1 cellular context compared by ENCODE assay signal in genomic region chr1:10667815-10668214, GRCh38.
TF ChIP-seq lines count a peak whose summit lies in the region.

No MANE protein-coding gene starts in this region.

TF ChIP-seq in HepG2, 621 proteins besides CTCF, POLR2A, EP300 and RAD21 (continued from another document):
- no peak for TF ChIP-seq ZMAT5 (CRISPR knock-in tag; IDR thresholded peaks at IDR 0.05; ENCODE audit: borderline replicate concordance, low read depth)
- TF ChIP-seq HOXA9 (CRISPR knock-in tag; IDR thresholded peaks at IDR 0.05; ENCODE audit: borderline replicate concordance): no peak
- TF ChIP-seq MEIS1 (CRISPR knock-in tag; IDR thresholded peaks at IDR 0.05; ENCODE audit: borderline replicate concordance): peak; percentile 33; the same call in 1 of the 2 replicates
- TF ChIP-seq ZNF329 (CRISPR knock-in tag; IDR thresholded peaks at IDR 0.05; ENCODE audit: low read depth): no peak
- no peak for TF ChIP-seq ZNF142 (CRISPR knock-in tag; IDR thresholded peaks at IDR 0.05)
- TF ChIP-seq NONO (IDR thresholded peaks at IDR 0.05): no peak
- 0 out of 2 replicates have a peak, but pooled peaks have one; percentile 27 for TF ChIP-seq NONO (CRISPR knock-in tag; conservative IDR thresholded peaks at IDR 0.05)
- no peak for TF ChIP-seq KAT7 (CRISPR knock-in tag; IDR thresholded peaks at IDR 0.05; ENCODE audit: borderline replicate concordance)
- TF ChIP-seq PAF1 (CRISPR knock-in tag; IDR thresholded peaks at IDR 0.05): no peak
- TF ChIP-seq GMEB1 (CRISPR knock-in tag; IDR thresholded peaks at IDR 0.05; ENCODE audit: borderline replicate concordance): no peak
- no peak for TF ChIP-seq ZNF674 (CRISPR knock-in tag; IDR thresholded peaks at IDR 0.05; ENCODE audit: low read depth)
- no peak for TF ChIP-seq ZNF253 (CRISPR knock-in tag; IDR thresholded peaks at IDR 0.05; ENCODE audit: borderline replicate concordance)
- no peak for TF ChIP-seq SIN3A (IDR thresholded peaks at IDR 0.05; ENCODE audit: borderline replicate concordance, low read depth, low read length)
- TF ChIP-seq CSRNP1 (CRISPR knock-in tag; IDR thresholded peaks at IDR 0.05): peak; percentile 50; the same call in 1 of the 2 replicates
- no peak for TF ChIP-seq ZNF296 (CRISPR knock-in tag; conservative IDR thresholded peaks at IDR 0.05)
- 0 out of 2 replicates have a peak, but pooled peaks have one; percentile 2 for TF ChIP-seq ZNF331 (CRISPR knock-in tag; IDR thresholded peaks at IDR 0.05)
- no peak for TF ChIP-seq ZNF598 (CRISPR knock-in tag; IDR thresholded peaks at IDR 0.05; ENCODE audit: borderline replicate concordance)
- no peak for TF ChIP-seq HIC2 (CRISPR knock-in tag; IDR thresholded peaks at IDR 0.05; ENCODE audit: low read depth)
- no peak for TF ChIP-seq RBFOX2 (IDR thresholded peaks at IDR 0.05; ENCODE audit: low read depth, low read length)
- TF ChIP-seq ZNF724P (CRISPR knock-in tag; IDR thresholded peaks at IDR 0.05; ENCODE audit: borderline replicate concordance): no peak
- TF ChIP-seq MZF1 (CRISPR knock-in tag; IDR thresholded peaks at IDR 0.05; ENCODE audit: borderline replicate concordance): no peak
- TF ChIP-seq MTERF4 (CRISPR knock-in tag; IDR thresholded peaks at IDR 0.05): no peak; the same call in 1 of the 2 replicates
- peak in 1 of 2 experiments; percentile 32; a peak in 1 of 4 replicates for TF ChIP-seq HMGXB4 (CRISPR knock-in tag; IDR thresholded peaks at IDR 0.05; ENCODE audit: borderline replicate concordance in 1 of 2, low read depth in 1 of 2)
- TF ChIP-seq ARHGAP35 (CRISPR knock-in tag; IDR thresholded peaks at IDR 0.05; ENCODE audit: borderline replicate concordance): no peak
- peak; percentile 32; the same call in 1 of the 2 replicates for TF ChIP-seq ZNF350 (CRISPR knock-in tag; IDR thresholded peaks at IDR 0.05; ENCODE audit: borderline replicate concordance, low read depth)
- no peak for TF ChIP-seq ELK4 (CRISPR knock-in tag; IDR thresholded peaks at IDR 0.05; ENCODE audit: borderline replicate concordance)
- TF ChIP-seq RXRA (CRISPR knock-in tag; IDR thresholded peaks at IDR 0.05): no peak
- TF ChIP-seq HBP1 (CRISPR knock-in tag; IDR thresholded peaks at IDR 0.05; ENCODE audit: low read depth): no peak
- no peak for TF ChIP-seq USF2 (IDR thresholded peaks at IDR 0.05; ENCODE audit: low read depth, low read length)
- no peak for TF ChIP-seq USF2 (CRISPR knock-in tag; IDR thresholded peaks at IDR 0.05; ENCODE audit: borderline replicate concordance)
